ENCODE assay signal across 8 cellular contexts in genomic region chr17:82716383-82717181, GRCh38. TPM values are rescaled to one million over a fixed set of nuclear protein-coding genes. Genes with fewer than 3 reads are reported as not detected.
DNase-seq lines count a peak whose midpoint lies in the region; ATAC-seq and TF ChIP-seq lines count a peak whose summit lies in the region.

Gene FN3KRP, plus strand, starts transcription at chr17:82716706. Its CDS starts 50 bp downstream, at chr17:82716756.

- no peaks in the 10 kb centered on the region for H3K9me3 Mint-ChIP-seq in activated naive CD8-positive, alpha-beta T cell treated with anti-CD3 and anti-CD28 coated beads for 36 hours
- peaks cover 11% of the 10 kb centered on the region for H3K9me3 Mint-ChIP-seq in glutamatergic neuron (ENCODE audit: unreplicated experiment)
- H3K9me3 Mint-ChIP-seq in osteocyte (ENCODE audit: unreplicated experiment), result no peaks in the 10 kb centered on the region

- peak within 1 kb of the TSS; percentile 70 for H3K4me2 ChIP-seq in SU-DHL-6 (ENCODE audit: low read depth, low read length, poor library complexity, severe bottlenecking)

- H3K27ac Mint-ChIP-seq in activated naive CD8-positive, alpha-beta T cell treated with anti-CD3 and anti-CD28 coated beads for 36 hours, result peak within 1 kb of the TSS; percentile 92
- peak within 1 kb of the TSS; percentile 33 for H3K27ac Mint-ChIP-seq in glutamatergic neuron (ENCODE audit: unreplicated experiment)
- H3K27ac Mint-ChIP-seq in osteocyte (ENCODE audit: unreplicated experiment), result peak within 1 kb of the TSS; percentile 87

- peak within 1 kb of the TSS; percentile 91 for H2AFZ ChIP-seq in SU-DHL-6 (ENCODE audit: low read depth, low read length, severe bottlenecking)

- H3K27ac ChIP-seq in SU-DHL-6 (ENCODE audit: low read depth, low read length), result no peak within 1 kb of the TSS
- peak within 1 kb of the TSS; percentile 13 to 69 for H3K27ac ChIP-seq in testis

- H3K36me3 ChIP-seq in SU-DHL-6 (ENCODE audit: low read length), result no peaks in the 10 kb centered on the region
- H3K36me3 ChIP-seq in testis (ENCODE audit: low read depth, missing control alignments), result no peaks in the 10 kb centered on the region

- peaks cover 8% of the 10 kb centered on the region for H3K4me1 ChIP-seq in testis

- peak within 1 kb of the TSS; percentile 93 for H3K9ac ChIP-seq in SU-DHL-6 (ENCODE audit: low read length)

- peaks cover 11% of the 10 kb centered on the region for H3K4me1 Mint-ChIP-seq in activated naive CD8-positive, alpha-beta T cell treated with anti-CD3 and anti-CD28 coated beads for 36 hours
- peaks cover 11% of the 10 kb centered on the region for H3K4me1 Mint-ChIP-seq in glutamatergic neuron (ENCODE audit: low read depth, unreplicated experiment)
- peaks cover 19% of the 10 kb centered on the region for H3K4me1 Mint-ChIP-seq in osteocyte (ENCODE audit: unreplicated experiment)

- intact Hi-C loops in testis (cut with DNase I; ENCODE audit: low total_unique reads), result no loop called here

- H3K27me3 ChIP-seq in SU-DHL-6 (ENCODE audit: low read length), result no peaks in the 10 kb centered on the region
- H3K27me3 ChIP-seq in testis, result no peaks in the 10 kb centered on the region

- 0 to 1% methylated on average over 21 to 70 of the region's 86 CpGs for WGBS in testis, 2 donors

- peak; percentile 49 for ATAC-seq in HG02571 (IDR thresholded peaks at IDR 0.05; ENCODE audit: unreplicated experiment)

- in situ Hi-C loops in G401 (cut with HindIII; ENCODE audit: low sequenced_read_pairs), result no loop called here

- peak within 1 kb of the TSS; percentile 73 for H3K4me3 ChIP-seq in SU-DHL-6 (ENCODE audit: insufficient read depth, low read length, poor library complexity, severe bottlenecking)
- peak within 1 kb of the TSS; percentile 73 to 82 for H3K4me3 ChIP-seq in testis

- DNase-seq in G401 (ENCODE audit: low spot score) (peak; percentile 90), NCI-H128 (lab: John Stamatoyannopoulos, UW; ENCODE audit: unreplicated experiment) (peak; percentile 71), glutamatergic neuron (peak; percentile 90), osteocyte (ENCODE audit: extremely low spot score, unreplicated experiment) (peak; percentile 97), testis (peak; percentile 98)
- peak; percentile 93 for DNase-seq in activated naive CD8-positive, alpha-beta T cell treated with anti-CD3 and anti-CD28 coated beads for 36 hours

- H4K20me1 ChIP-seq in SU-DHL-6 (ENCODE audit: low read depth, low read length), result no peaks in the 10 kb centered on the region

- peaks cover 7% of the 10 kb centered on the region for H3K36me3 Mint-ChIP-seq in activated naive CD8-positive, alpha-beta T cell treated with anti-CD3 and anti-CD28 coated beads for 36 hours
- H3K36me3 Mint-ChIP-seq in glutamatergic neuron (ENCODE audit: unreplicated experiment) (no peaks in the 10 kb centered on the region), osteocyte (ENCODE audit: unreplicated experiment) (peaks cover 2% of the 10 kb centered on the region)

- no peaks in the 10 kb centered on the region for H3K9me3 ChIP-seq in SU-DHL-6 (ENCODE audit: insufficient read depth, low read length)
- no peaks in the 10 kb centered on the region for H3K9me3 ChIP-seq in testis

- peak within 1 kb of the TSS; percentile 96 for H3K4me3 Mint-ChIP-seq in activated naive CD8-positive, alpha-beta T cell treated with anti-CD3 and anti-CD28 coated beads for 36 hours
- H3K4me3 Mint-ChIP-seq in glutamatergic neuron (ENCODE audit: unreplicated experiment) (peak within 1 kb of the TSS; percentile 89), osteocyte (ENCODE audit: unreplicated experiment) (peak within 1 kb of the TSS; percentile 96)

- peaks cover 16% of the 10 kb centered on the region for H3K79me2 ChIP-seq in SU-DHL-6 (ENCODE audit: insufficient read depth, low read length)

- no peaks in the 10 kb centered on the region for H3F3A ChIP-seq in SU-DHL-6 (ENCODE audit: insufficient read depth)

- H3K9me2 ChIP-seq in SU-DHL-6 (replicated peaks; ENCODE audit: insufficient read depth, low read length), result no peaks in the 10 kb centered on the region

- peaks cover 4% of the 10 kb centered on the region for H3K27me3 Mint-ChIP-seq in activated naive CD8-positive, alpha-beta T cell treated with anti-CD3 and anti-CD28 coated beads for 36 hours
- peaks cover 5% of the 10 kb centered on the region for H3K27me3 Mint-ChIP-seq in glutamatergic neuron (ENCODE audit: unreplicated experiment)
- H3K27me3 Mint-ChIP-seq in osteocyte (ENCODE audit: unreplicated experiment), result no peaks in the 10 kb centered on the region

- TF ChIP-seq CTCF in SU-DHL-6 (IDR thresholded peaks at IDR 0.05; ENCODE audit: insufficient read depth, low read length, poor library complexity, severe bottlenecking) (no peak), glutamatergic neuron (IDR thresholded peaks at IDR 0.05; ENCODE audit: partially characterized antibody, unreplicated experiment) (no peak), osteocyte (IDR thresholded peaks at IDR 0.05) (no peak), testis (IDR thresholded peaks at IDR 0.05) (no peak)

- TF ChIP-seq POLR2A in testis (IDR thresholded peaks at IDR 0.05), result no peak

RNA-seq across cellular contexts. Expression of gene FN3KRP, which starts in this region (rescaled TPM):
- 44.4 and 44.8 TPM in 2 replicates for total RNA-seq in G401 (2014; rRNA removed; shearing (Covaris generic))
- 10 to 100 TPM; 33.6 to 34.1 TPM for total RNA-seq in activated naive CD8-positive, alpha-beta T cell treated with anti-CD3 and anti-CD28 coated beads for 36 hours
- 28.1 TPM for total RNA-seq in glutamatergic neuron (ENCODE audit: unreplicated experiment)
- 31.7 and 33.0 TPM in 2 replicates for total RNA-seq in osteocyte
- 10 to 100 TPM; 26.9 to 29.3 TPM for total RNA-seq in testis
- polyA plus RNA-seq in testis (ENCODE audit: insufficient read depth, low read depth, low replicate concordance), result 30.2 TPM

Comparison
In these comparisons a context has a peak if more than half of its experiments do, and no peak if none do; other contexts are left out.
1. H3K27ac Mint-ChIP-seq: peak in every context shown above with its lines; median percentile 92 in activated naive CD8-positive, alpha-beta T cell treated with anti-CD3 and anti-CD28 coated beads for 36 hours; 87 in osteocyte; 33 in glutamatergic neuron.